In the genomic region with DNA sequence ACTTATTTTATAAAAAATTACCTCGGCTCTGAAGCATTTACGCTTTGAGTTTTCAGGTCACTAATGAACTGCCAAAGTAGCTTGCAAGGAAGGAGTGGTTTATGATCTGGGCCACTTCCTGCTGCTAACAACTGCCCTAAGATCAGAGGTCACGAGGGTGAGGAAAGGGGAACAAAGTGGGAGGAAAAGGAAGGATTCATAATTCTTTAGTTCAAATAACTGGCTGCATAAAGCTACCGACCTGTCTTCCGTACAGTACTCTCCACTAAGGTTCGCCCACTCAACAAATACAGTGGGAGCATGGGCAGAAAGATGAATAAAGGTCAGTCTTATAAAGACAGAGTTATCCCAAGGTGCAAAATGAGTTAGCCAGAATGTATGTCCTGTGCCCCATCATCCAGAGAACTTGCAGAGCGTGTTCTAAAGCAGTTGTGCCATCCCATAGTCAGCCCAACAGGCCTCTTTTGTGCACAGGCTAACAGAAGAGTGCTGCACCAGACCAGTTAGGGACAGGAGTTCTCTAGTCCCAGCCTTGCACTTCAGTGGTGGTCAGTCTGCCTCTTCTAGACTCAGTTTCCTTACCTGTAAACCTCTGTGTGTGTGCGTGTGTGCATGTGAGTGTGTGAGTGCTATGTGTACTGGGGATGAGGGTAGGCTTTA, we compare ENCODE assay signal across 8 cellular contexts.
DNase-seq lines count a peak whose midpoint lies in the region; ATAC-seq and TF ChIP-seq lines count a peak whose summit lies in the region.

No MANE protein-coding gene starts in this region.

- TF ChIP-seq POLR2A in tibial nerve (IDR thresholded peaks at IDR 0.05) = no peak

- H3K4me1 ChIP-seq in tibial nerve = peaks cover 0 to 78% (median 46%) of the 10 kb centered on the region in 4 donors

- H3K4me1 Mint-ChIP-seq in activated T-cell treated with anti-CD3 and anti-CD28 coated beads, Interleukin-2, amount 50 U/mL, for 72 hours (ENCODE audit: low read depth) = peaks cover 48% of the 10 kb centered on the region
- H3K4me1 Mint-ChIP-seq in T-helper 17 cell (peaks cover 40% of the 10 kb centered on the region), immature natural killer cell (peaks cover 46 to 52% of the 10 kb centered on the region in 2 donors)

- ATAC-seq in activated T-cell treated with anti-CD3 and anti-CD28 coated beads, Interleukin-2, amount 50 U/mL, for 72 hours (replicated peaks in 1 of 2) = peak; percentile 12 to 25
- ATAC-seq in T-helper 17 cell (peak; percentile 66), HG02763 (IDR thresholded peaks at IDR 0.05; ENCODE audit: unreplicated experiment) (no peak), HG02885 (IDR thresholded peaks at IDR 0.05; ENCODE audit: poor library complexity, unreplicated experiment) (no peak)

- H3K27me3 ChIP-seq in tibial nerve = no peaks in the 10 kb centered on the region

- H3K4me3 Mint-ChIP-seq in activated T-cell treated with anti-CD3 and anti-CD28 coated beads, Interleukin-2, amount 50 U/mL, for 72 hours = peak overlapping the region; percentile 49 to 85
- H3K4me3 Mint-ChIP-seq in T-helper 17 cell (peak overlapping the region; percentile 84), immature natural killer cell (peak overlapping the region; percentile 88 to 95 (median 93))

- H3K36me3 ChIP-seq in tibial nerve = no peaks in the 10 kb centered on the region

- H3K27ac Mint-ChIP-seq in activated T-cell treated with anti-CD3 and anti-CD28 coated beads, Interleukin-2, amount 50 U/mL, for 72 hours = peak overlapping the region; percentile 98
- H3K27ac Mint-ChIP-seq in T-helper 17 cell (peak overlapping the region; percentile 97), immature natural killer cell (peak overlapping the region; percentile 90 to 98 (median 92))

- no peaks in the 10 kb centered on the region for H3K9me3 ChIP-seq in T-helper 17 cell (ENCODE audit: control insufficient read depth, low read length, poor library complexity, severe bottlenecking)
- no peaks in the 10 kb centered on the region for H3K9me3 ChIP-seq in tibial nerve

- no peak for TF ChIP-seq CTCF in tibial nerve (IDR thresholded peaks at IDR 0.05)

- no peaks in the 10 kb centered on the region for H3K27me3 Mint-ChIP-seq in activated T-cell treated with anti-CD3 and anti-CD28 coated beads, Interleukin-2, amount 50 U/mL, for 72 hours (ENCODE audit: low read depth)
- H3K27me3 Mint-ChIP-seq in T-helper 17 cell (no peaks in the 10 kb centered on the region), immature natural killer cell (ENCODE audit: low read depth in 3 of 3) (peaks cover 0 to 2% (median 0%) of the 10 kb centered on the region in 3 donors)

- TF ChIP-seq EP300 in tibial nerve (IDR thresholded peaks at IDR 0.05) = peak in 1 of 2 donors; percentile 45

- peaks cover 4% of the 10 kb centered on the region in 2 donors for H3K36me3 Mint-ChIP-seq in activated T-cell treated with anti-CD3 and anti-CD28 coated beads, Interleukin-2, amount 50 U/mL, for 72 hours (ENCODE audit: insufficient read depth in 2 of 2)
- H3K36me3 Mint-ChIP-seq in T-helper 17 cell (ENCODE audit: low read depth) = peaks cover 2% of the 10 kb centered on the region
- H3K36me3 Mint-ChIP-seq in immature natural killer cell = peaks cover 4 to 10% (median 9%) of the 10 kb centered on the region in 3 donors

- 40 to 42% methylated on average over 8 of the region's 8 CpGs for WGBS in tibial nerve, 2 donors

- no peaks in the 10 kb centered on the region for H3K9me3 Mint-ChIP-seq in activated T-cell treated with anti-CD3 and anti-CD28 coated beads, Interleukin-2, amount 50 U/mL, for 72 hours
- H3K9me3 Mint-ChIP-seq in immature natural killer cell = no peaks in the 10 kb centered on the region

- peak overlapping the region in 2 of 4 donors; percentile 10 to 16 for H3K4me3 ChIP-seq in tibial nerve

- H3K27ac ChIP-seq in tibial nerve = peak overlapping the region; percentile 13 to 82 (median 72)

- no peak for DNase-seq in activated T-cell treated with anti-CD3 and anti-CD28 coated beads, Interleukin-2, amount 50 U/mL, for 72 hours
- DNase-seq in activated T-cell treated with anti-CD3 and anti-CD28 coated beads for 4 hours (no peak), T-helper 17 cell (no peak), immature natural killer cell (peak; percentile 27 to 36 (median 31)), tibial nerve (ENCODE audit: low spot score in 2 of 2) (peak in 1 of 2 donors; percentile 48), T-helper 9 cell (no peak)

Comparison
In these comparisons a context has a peak if more than half of its experiments do, and no peak if none do; other contexts are left out.
1. ATAC-seq: peak in activated T-cell treated with anti-CD3 and anti-CD28 coated beads, Interleukin-2, amount 50 U/mL, for 72 hours (2 of 2) and T-helper 17 cell (single experiment); none in HG02763 (single experiment) and HG02885 (single experiment).
2. DNase-seq: peak in immature natural killer cell (3 of 3); none in activated T-cell treated with anti-CD3 and anti-CD28 coated beads, Interleukin-2, amount 50 U/mL, for 72 hours (0 of 2), activated T-cell treated with anti-CD3 and anti-CD28 coated beads for 4 hours (single experiment), T-helper 17 cell (0 of 3) and T-helper 9 cell (single experiment).
3. Peak in every context shown above with its lines, with median percentiles within 50 percentile points of each other: H3K27ac Mint-ChIP-seq and H3K4me3 Mint-ChIP-seq.